8 cellular contexts compared by ENCODE assay signal in genomic region chr12:51270067-51270846, GRCh38. TPM values are rescaled to one million over a fixed set of nuclear protein-coding genes. Genes with fewer than 3 reads are reported as not detected.
DNase-seq lines count a peak whose midpoint lies in the region; ATAC-seq and TF ChIP-seq lines count a peak whose summit lies in the region.

Gene SMAGP (minus strand): TSS chr12:51270415. CDS start chr12:51269278, 1,137 bp downstream.

- H3K9me3 ChIP-seq in mucosa of stomach (ENCODE audit: control insufficient read depth, low read length) (no peaks in the 10 kb centered on the region), subcutaneous abdominal adipose tissue (ENCODE audit: control insufficient read depth in 5 of 5, low read length in 5 of 5) (no peaks in the 10 kb centered on the region)

- H3K4me1 ChIP-seq in mucosa of stomach (ENCODE audit: control insufficient read depth, insufficient read depth, low read length), result peaks cover 11% of the 10 kb centered on the region
- H3K4me1 ChIP-seq in subcutaneous abdominal adipose tissue (ENCODE audit: control insufficient read depth in 5 of 5, insufficient read depth in 5 of 5, low read length in 5 of 5), result peaks cover 4 to 23% (median 16%) of the 10 kb centered on the region in 5 donors

- peak; percentile 64 for DNase-seq in DMS 273 (lab: John Stamatoyannopoulos, UW; ENCODE audit: unreplicated experiment)
- no peak for DNase-seq in DMS 273 treated with DMSO at 0.1 percent for 48 hours (lab: John Stamatoyannopoulos, UW)
- peak; percentile 23 for DNase-seq in NCI-H2171 treated with DMSO at 0.1 percent for 48 hours (lab: John Stamatoyannopoulos, UW)
- peak; percentile 68 for DNase-seq in activated CD8-positive, alpha-beta memory T cell treated with anti-CD3 and anti-CD28 coated beads, Interleukin-2, amount 10 ng/mL, durations not matched to agents 7 days and 5 days
- DNase-seq in epithelial cell of esophagus (ENCODE audit: low read depth), result peak; percentile 77

- H3K4me3 ChIP-seq in epithelial cell of esophagus (ENCODE audit: low read length) (peak within 1 kb of the TSS; percentile 63), mucosa of stomach (ENCODE audit: low read length) (peak within 1 kb of the TSS; percentile 69), subcutaneous abdominal adipose tissue (ENCODE audit: low read depth in 1 of 5, low read length in 5 of 5) (peak within 1 kb of the TSS; percentile 63 to 76 (median 73))

- peaks cover 2% of the 10 kb centered on the region for H3K36me3 Mint-ChIP-seq in activated CD8-positive, alpha-beta memory T cell treated with anti-CD3 and anti-CD28 coated beads, Interleukin-2, amount 10 ng/mL, durations not matched to agents 7 days and 5 days

- H3K36me3 ChIP-seq in mucosa of stomach (ENCODE audit: control insufficient read depth, insufficient read depth, low read length) (no peaks in the 10 kb centered on the region), subcutaneous abdominal adipose tissue (ENCODE audit: control insufficient read depth in 5 of 5, insufficient read depth in 5 of 5, low read length in 5 of 5) (no peaks in the 10 kb centered on the region)

- peak within 1 kb of the TSS; percentile 47 for H3K27ac Mint-ChIP-seq in activated CD8-positive, alpha-beta memory T cell treated with anti-CD3 and anti-CD28 coated beads, Interleukin-2, amount 10 ng/mL, durations not matched to agents 7 days and 5 days

- H3K9me3 Mint-ChIP-seq in activated CD8-positive, alpha-beta memory T cell treated with anti-CD3 and anti-CD28 coated beads, Interleukin-2, amount 10 ng/mL, durations not matched to agents 7 days and 5 days (ENCODE audit: low read depth), result no peaks in the 10 kb centered on the region

- no peaks in the 10 kb centered on the region for H3K27me3 ChIP-seq in mucosa of stomach (ENCODE audit: control insufficient read depth, insufficient read depth, low read length)
- H3K27me3 ChIP-seq in subcutaneous abdominal adipose tissue (ENCODE audit: control insufficient read depth in 5 of 5, insufficient read depth in 4 of 5, low read length in 5 of 5), result peaks cover 0 to 10% (median 5%) of the 10 kb centered on the region in 5 donors

- TF ChIP-seq CTCF in epithelial cell of esophagus (IDR thresholded peaks at IDR 0.05; ENCODE audit: insufficient read depth, low read depth, low read length, missing control alignments), result no peak

- CTCF ChIA-PET in activated CD8-positive, alpha-beta memory T cell treated with anti-CD3 and anti-CD28 coated beads, Interleukin-2, amount 10 ng/mL, durations not matched to agents 7 days and 5 days (lab: Charles Lee), result interaction anchor here (0.6 to 3.4 kb wide), 16 partner anchors 8 to 853 kb away, joined by 3 to 81 read pairs (median 4); partner anchors contain the start of gene POU6F1

- peak within 1 kb of the TSS; percentile 82 for H3K4me3 Mint-ChIP-seq in activated CD8-positive, alpha-beta memory T cell treated with anti-CD3 and anti-CD28 coated beads, Interleukin-2, amount 10 ng/mL, durations not matched to agents 7 days and 5 days

- H3K9ac ChIP-seq in mucosa of stomach (ENCODE audit: low read length), result peak within 1 kb of the TSS; percentile 94
- peak within 1 kb of the TSS; percentile 32 to 74 (median 59) for H3K9ac ChIP-seq in subcutaneous abdominal adipose tissue (ENCODE audit: low read length in 5 of 5)

- ATAC-seq in HG02759 (IDR thresholded peaks at IDR 0.05; ENCODE audit: unreplicated experiment), result peak; percentile 78
- peak; percentile 71 for ATAC-seq in activated CD8-positive, alpha-beta memory T cell treated with anti-CD3 and anti-CD28 coated beads, Interleukin-2, amount 10 ng/mL, durations not matched to agents 7 days and 5 days

- H3K27me3 Mint-ChIP-seq in activated CD8-positive, alpha-beta memory T cell treated with anti-CD3 and anti-CD28 coated beads, Interleukin-2, amount 10 ng/mL, durations not matched to agents 7 days and 5 days, result peaks cover 31% of the 10 kb centered on the region

- H3K4me1 Mint-ChIP-seq in activated CD8-positive, alpha-beta memory T cell treated with anti-CD3 and anti-CD28 coated beads, Interleukin-2, amount 10 ng/mL, durations not matched to agents 7 days and 5 days, result peaks cover 24% of the 10 kb centered on the region

- peak within 1 kb of the TSS; percentile 69 for H3K27ac ChIP-seq in subcutaneous abdominal adipose tissue (ENCODE audit: low read depth, low read length)

RNA-seq across cellular contexts. Expression of gene SMAGP, which starts in this region (rescaled TPM):
- 1 to 10 TPM; 1.4 to 3.4 TPM for total RNA-seq in activated CD8-positive, alpha-beta memory T cell treated with anti-CD3 and anti-CD28 coated beads, Interleukin-2, amount 10 ng/mL, durations not matched to agents 7 days and 5 days
